12 cellular contexts compared by ENCODE assay signal in the genomic region with DNA sequence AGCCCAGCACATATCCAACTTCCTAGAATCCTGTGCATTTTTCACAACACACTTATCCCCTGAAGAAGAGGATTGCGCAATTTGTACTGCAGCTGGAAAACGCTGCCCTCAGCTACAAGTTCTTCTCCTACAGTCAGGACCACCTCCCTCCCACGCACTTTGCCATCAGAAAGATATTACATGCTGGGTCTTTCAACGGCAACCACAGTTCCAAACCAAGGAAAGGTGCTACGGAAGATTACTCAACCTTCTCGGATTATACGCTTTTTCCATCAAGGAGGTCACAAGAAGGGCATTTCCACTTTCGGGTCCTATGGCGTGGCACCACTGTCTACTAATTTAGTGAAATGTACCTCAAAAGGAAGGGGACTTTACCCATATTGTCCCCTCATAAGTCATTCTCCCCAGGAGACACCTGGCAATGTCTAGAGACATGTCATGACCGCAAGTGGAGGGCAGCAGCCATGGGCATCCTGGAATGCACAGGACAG.
DNase-seq lines count a peak whose midpoint lies in the region; ATAC-seq and TF ChIP-seq lines count a peak whose summit lies in the region.
"Had no signal": no experiment of that assay in that cellular context is flagged by ENCODE, and none has a peak within 500 bp of the region (broad histone marks: within the 10 kb centered on the region; RNA-seq: fewer than 3 reads in every experiment).

No MANE protein-coding gene starts in this region.

- TF ChIP-seq CTCF in GM06990 (IDR thresholded peaks at IDR 0.05; ENCODE audit: insufficient read depth, low read length, poor library complexity, severe bottlenecking) = no peak

- H3K4me1 Mint-ChIP-seq in activated naive CD8-positive, alpha-beta T cell (ENCODE audit: low read depth) = peaks cover 57% of the 10 kb centered on the region

- H3K4me3 ChIP-seq in GM06990 (replicated peaks; ENCODE audit: low read depth, low read length) (no peak overlapping the region), skeletal muscle cell (ENCODE audit: low read depth, low read length) (no peak overlapping the region)

- H3K27ac Mint-ChIP-seq in activated naive CD8-positive, alpha-beta T cell = peak overlapping the region; percentile 50

- H3K36me3 ChIP-seq in GM06990 (ENCODE audit: control insufficient read depth, insufficient read depth, low read length) = peaks cover 4% of the 10 kb centered on the region

- no peaks in the 10 kb centered on the region for H3K9me3 Mint-ChIP-seq in activated naive CD8-positive, alpha-beta T cell (ENCODE audit: low read depth)

- ATAC-seq in HG02798 (IDR thresholded peaks at IDR 0.05; ENCODE audit: poor library complexity, unreplicated experiment) (peak; percentile 49), GM19467 (IDR thresholded peaks at IDR 0.05; ENCODE audit: unreplicated experiment) (no peak), GM21447 (IDR thresholded peaks at IDR 0.05; ENCODE audit: unreplicated experiment) (no peak)

- DNase-seq in GM06990 (ENCODE audit: extremely low read depth, insufficient read length) (peak; percentile 44), skeletal muscle cell (ENCODE audit: low read depth) (peak; percentile 48), anterior cingulate cortex (lab: John Stamatoyannopoulos, UW) (no peak), C1 segment of cervical spinal cord (lab: John Stamatoyannopoulos, UW) (no peak)
- DNase-seq: central memory CD4-positive, alpha-beta T cell; H7; mesendoderm; WERI-Rb-1 had no signal

- H3K4me3 Mint-ChIP-seq in activated naive CD8-positive, alpha-beta T cell = no peak overlapping the region

- H3K27me3 ChIP-seq in GM06990 (replicated peaks; ENCODE audit: control insufficient read depth, insufficient read depth, low read length) = no peaks in the 10 kb centered on the region

- H3K36me3 Mint-ChIP-seq in activated naive CD8-positive, alpha-beta T cell = peaks cover 4% of the 10 kb centered on the region

- no peaks in the 10 kb centered on the region for H3K27me3 Mint-ChIP-seq in activated naive CD8-positive, alpha-beta T cell

Comparison
In these comparisons a context has a peak if more than half of its experiments do, and no peak if none do; other contexts are left out.
1. DNase-seq: peak in GM06990 (single experiment) and skeletal muscle cell (single experiment); none in anterior cingulate cortex (0 of 58) and C1 segment of cervical spinal cord (0 of 14).